ENCODE assay signal across 21 cellular contexts in genomic region chr22:28793976-28794584, GRCh38. TPM values are rescaled to one million over a fixed set of nuclear protein-coding genes. Genes with fewer than 3 reads are reported as not detected.
DNase-seq lines count a peak whose midpoint lies in the region; ATAC-seq, FAIRE-seq and TF ChIP-seq lines count a peak whose summit lies in the region.
"Had no signal": no experiment of that assay in that cellular context is flagged by ENCODE, and none has a peak within 500 bp of the region (broad histone marks: within the 10 kb centered on the region; RNA-seq: fewer than 3 reads in every experiment).

No MANE protein-coding gene starts in this region.

- H2AFZ ChIP-seq in SK-N-SH (ENCODE audit: low read depth) = no peak overlapping the region

- H3F3A ChIP-seq in SK-N-SH (replicated peaks; ENCODE audit: insufficient read depth) = peaks cover 60% of the 10 kb centered on the region

- H3K27ac ChIP-seq in A549 = no peak overlapping the region
- H3K27ac ChIP-seq in CD4-positive, alpha-beta memory T cell (ENCODE audit: low read depth, low read length) = no peak overlapping the region
- H3K27ac ChIP-seq in prostate gland = peak overlapping the region in 1 of 2 donors; percentile 100
- H3K27ac ChIP-seq in SK-N-SH (ENCODE audit: low read depth in 2 of 2, low read length in 1 of 2) = 0 out of 4 replicates have a peak overlapping the region, but pooled peaks of 1 of the 2 experiments have one; percentile 1
- H3K27ac ChIP-seq: esophagus squamous epithelium, thyroid gland had no signal

- peaks cover 59% of the 10 kb centered on the region for H3K79me2 ChIP-seq in SK-N-SH (ENCODE audit: insufficient read depth)

- DNase-seq in A549 (ENCODE audit: low read depth in 1 of 2, low spot score in 1 of 2) (no peak), T-helper 17 cell (no peak), immature natural killer cell (no peak), prostate gland (ENCODE audit: low spot score) (no peak), SK-N-SH (no peak), KG1 (lab: John Stamatoyannopoulos, UW) (no peak)
- no peak for DNase-seq in CD4-positive, alpha-beta memory T cell
- DNase-seq in activated effector memory CD4-positive, alpha-beta T cell treated with Interleukin-2 at 50 U/mL for 16 hours = no peak
- DNase-seq: activated CD4-positive, alpha-beta T cell treated with anti-CD3 and anti-CD28 coated beads for 1 hour; aorta; BE2C; cortex of kidney; esophagus squamous epithelium; head of caudate nucleus; midbrain; NCI-H1048; stimulated activated CD4-positive, alpha-beta T cell treated with anti-CD3 and anti-CD28 coated beads, Interleukin-4, amount 100 ng/mL, for 24 hours; thyroid gland had no signal

- H3K4me1 ChIP-seq in A549 (peaks cover 33% of the 10 kb centered on the region; the same call in 2 of the 3 replicates), prostate gland (replicated peaks) (no peaks in the 10 kb centered on the region), SK-N-SH (ENCODE audit: control insufficient read depth in 1 of 2, insufficient read depth in 2 of 2, low read depth in 1 of 2, low read length in 1 of 2) (peaks cover 2 to 11% of the 10 kb centered on the region in 2 experiments; a peak in 1 of 4 replicates)
- peaks cover 84% of the 10 kb centered on the region for H3K4me1 ChIP-seq in CD4-positive, alpha-beta memory T cell (ENCODE audit: insufficient read depth, low read length)
- H3K4me1 ChIP-seq: BE2C had no signal

- no peak for TF ChIP-seq EP300 in A549 (IDR thresholded peaks at IDR 0.05)
- TF ChIP-seq EP300 in SK-N-SH (IDR thresholded peaks at IDR 0.05; ENCODE audit: borderline replicate concordance in 1 of 2, low read depth in 1 of 2, low read length in 1 of 2) = no peak

- H3K4me2 ChIP-seq in A549 = no peak overlapping the region
- no peak overlapping the region for H3K4me2 ChIP-seq in SK-N-SH

- peaks cover 37% of the 10 kb centered on the region for H4K20me1 ChIP-seq in SK-N-SH (ENCODE audit: insufficient read depth)

- peak overlapping the region in 5 of 7 donors; percentile 2 to 89 (median 66) for H3K27ac Mint-ChIP-seq in CD4-positive, alpha-beta memory T cell
- peak overlapping the region; percentile 100 for H3K27ac Mint-ChIP-seq in T-helper 17 cell
- H3K27ac Mint-ChIP-seq in immature natural killer cell = peak overlapping the region; percentile 67 to 95 (median 72)

- peaks cover 52 to 91% (median 71%) of the 10 kb centered on the region in 4 donors for H3K4me1 Mint-ChIP-seq in CD4-positive, alpha-beta memory T cell
- H3K4me1 Mint-ChIP-seq in T-helper 17 cell (peaks cover 48% of the 10 kb centered on the region), immature natural killer cell (peaks cover 84 to 98% of the 10 kb centered on the region in 2 donors)

- no peaks in the 10 kb centered on the region for H3K9me2 ChIP-seq in SK-N-SH

- H3K36me3 Mint-ChIP-seq in CD4-positive, alpha-beta memory T cell = peaks cover 47 to 54% of the 10 kb centered on the region in 2 donors
- H3K36me3 Mint-ChIP-seq in T-helper 17 cell (ENCODE audit: low read depth) = peaks cover 4% of the 10 kb centered on the region
- H3K36me3 Mint-ChIP-seq in immature natural killer cell = peaks cover 29 to 53% (median 39%) of the 10 kb centered on the region in 3 donors

- no peaks in the 10 kb centered on the region for H3K9me3 Mint-ChIP-seq in CD4-positive, alpha-beta memory T cell
- H3K9me3 Mint-ChIP-seq in immature natural killer cell = no peaks in the 10 kb centered on the region

- CTCF ChIA-PET in A549 (lab: Yijun Ruan, JAX) = interaction anchor here (0.9 to 1.0 kb wide), 2 partner anchors 8 to 11 kb away, joined by 4 to 5 read pairs; no protein-coding TSS in a partner anchor
- CTCF ChIA-PET in CD4-positive, alpha-beta memory T cell (lab: Charles Lee; ENCODE audit: partially characterized antibody) = interaction anchor here (1.2 to 1.7 kb wide), 3 partner anchors 18 to 36 kb away, joined by 3 to 8 read pairs (median 3); no protein-coding TSS in a partner anchor
- CTCF ChIA-PET in SK-N-SH (lab: Yijun Ruan, JAX) = interaction anchor here (0.6 to 3.1 kb wide), 5 partner anchors 13 to 195 kb away, joined by 3 to 9 read pairs (median 3); partner anchors contain the start of gene CCDC117

- POLR2A ChIA-PET in A549 (lab: Yijun Ruan, JAX) (interaction anchor here (0.9 kb wide), 1 partner anchor 8 kb away, joined by 3 read pairs; no protein-coding TSS in a partner anchor), SK-N-SH (lab: Yijun Ruan, JAX) (no interaction called here)
- POLR2A ChIA-PET in CD4-positive, alpha-beta memory T cell (lab: Charles Lee; ENCODE audit: partially characterized antibody) = interaction anchor here (0.6 to 5.0 kb wide), 4 partner anchors 9 to 48 kb away, joined by 3 to 26 read pairs (median 4); no protein-coding TSS in a partner anchor

- TF ChIP-seq CTCF in A549 (IDR thresholded peaks at IDR 0.05) (no peak), prostate gland (IDR thresholded peaks at IDR 0.05) (no peak), SK-N-SH (IDR thresholded peaks at IDR 0.05) (no peak)

- FAIRE-seq in A549 (lab: Jason Lieb, UNC) = no peak
- FAIRE-seq: H54, HTR-8/SVneo, keratinocyte had no signal

- intact Hi-C loops in CD4-positive, alpha-beta memory T cell (cut with micrococcal nuclease) = no loop called here
- intact Hi-C loops in prostate gland (cut with DNase I) = no loop called here

- TF ChIP-seq POLR2A in A549 (IDR thresholded peaks at IDR 0.05; ENCODE audit: low read length) (no peak), prostate gland (IDR thresholded peaks at IDR 0.05) (no peak)

- ATAC-seq in A549 (no peak), T-helper 17 cell (no peak)

- H3K9me3 ChIP-seq in A549 = no peaks in the 10 kb centered on the region
- no peaks in the 10 kb centered on the region for H3K9me3 ChIP-seq in CD4-positive, alpha-beta memory T cell (ENCODE audit: control insufficient read depth in 1 of 2, low read length in 2 of 2)
- H3K9me3 ChIP-seq in T-helper 17 cell (ENCODE audit: control insufficient read depth, low read length, poor library complexity, severe bottlenecking) = no peaks in the 10 kb centered on the region
- no peaks in the 10 kb centered on the region for H3K9me3 ChIP-seq in prostate gland
- H3K9me3 ChIP-seq in SK-N-SH = no peaks in the 10 kb centered on the region
- H3K9me3 ChIP-seq: BE2C, esophagus squamous epithelium, thyroid gland had no signal

- TF ChIP-seq RAD21 in A549 (conservative IDR thresholded peaks at IDR 0.05 in 1 of 2, IDR thresholded peaks at IDR 0.05 in 1 of 2) (no peak), SK-N-SH (IDR thresholded peaks at IDR 0.05; ENCODE audit: low read length) (no peak)

- H3K4me3 Mint-ChIP-seq in CD4-positive, alpha-beta memory T cell = peak overlapping the region in 4 of 8 donors; percentile 3 to 45 (median 18)
- no peak overlapping the region for H3K4me3 Mint-ChIP-seq in T-helper 17 cell
- peak overlapping the region; percentile 25 to 70 (median 43) for H3K4me3 Mint-ChIP-seq in immature natural killer cell

- no peaks in the 10 kb centered on the region for H3K27me3 Mint-ChIP-seq in CD4-positive, alpha-beta memory T cell
- H3K27me3 Mint-ChIP-seq in T-helper 17 cell (no peaks in the 10 kb centered on the region), immature natural killer cell (ENCODE audit: low read depth in 3 of 3) (peaks cover 0 to 8% (median 7%) of the 10 kb centered on the region in 3 donors)

- no peak overlapping the region for H3K4me3 ChIP-seq in A549
- no peak overlapping the region for H3K4me3 ChIP-seq in CD4-positive, alpha-beta memory T cell (ENCODE audit: low read length in 2 of 2)
- H3K4me3 ChIP-seq in prostate gland = no peak overlapping the region
- no peak overlapping the region for H3K4me3 ChIP-seq in SK-N-SH (ENCODE audit: low read depth in 2 of 2, low read length in 1 of 2)
- H3K4me3 ChIP-seq: esophagus squamous epithelium, thyroid gland had no signal

- H3K36me3 ChIP-seq in CD4-positive, alpha-beta memory T cell (ENCODE audit: insufficient read depth, low read length) = peaks cover 37% of the 10 kb centered on the region
- H3K36me3 ChIP-seq in prostate gland (peaks cover 11 to 22% of the 10 kb centered on the region in 2 donors), SK-N-SH (replicated peaks in 1 of 2; ENCODE audit: control insufficient read depth in 1 of 2, insufficient read depth in 2 of 2, low read length in 1 of 2) (peaks cover 45 to 62% of the 10 kb centered on the region in 2 experiments)

- no peaks in the 10 kb centered on the region for H3K27me3 ChIP-seq in CD4-positive, alpha-beta memory T cell (ENCODE audit: insufficient read depth, low read length)
- H3K27me3 ChIP-seq in prostate gland (replicated peaks; ENCODE audit: insufficient read depth) = no peaks in the 10 kb centered on the region
- H3K27me3 ChIP-seq in SK-N-SH (ENCODE audit: insufficient read depth) = no peaks in the 10 kb centered on the region
- H3K27me3 ChIP-seq: BE2C, esophagus squamous epithelium, thyroid gland had no signal

- WGBS in A549 (ENCODE audit: missing lambda C conversion rate) = 89% methylated on average over 4 of the region's 4 CpGs
- WGBS in prostate gland = 53% methylated on average over 4 of the region's 4 CpGs
- 94% methylated on average over 4 of the region's 4 CpGs for WGBS in SK-N-SH (ENCODE audit: low lambda C conversion rate)

- no peak overlapping the region for H3K9ac ChIP-seq in SK-N-SH

RNA-seq across cellular contexts. Expression of gene XBP1, which starts 6.3 kb away (rescaled TPM):
- 172 and 207 TPM in 2 replicates for polyA plus RNA-seq in A549 (2011; rRNA removed)
- 29.2 and 32.2 TPM in 2 replicates for polyA plus RNA-seq in A549 (2012; cell fraction: cytosol; rRNA removed)
- polyA plus RNA-seq in A549 (2012; cell fraction: nucleus; rRNA removed) = 32.1 and 37.9 TPM in 2 replicates
- 30.0 to 34.1 TPM (median 32.7 TPM) in 3 replicates for polyA plus RNA-seq in A549 (2017; fragmentation: RNase III; extraction: RNeasy Plus Mini Kit Qiagen cat#74134 plus additional on column Dnase treatment)
- 160 and 223 TPM in 2 replicates for polyA minus RNA-seq in A549 (2011; rRNA and poly(A)+ RNA removed)
- 100 to 1,000 TPM; 154 to 164 TPM for total RNA-seq in CD4-positive, alpha-beta memory T cell
- 100 to 1,000 TPM; 315 to 533 TPM for polyA plus RNA-seq in CD4-positive, alpha-beta memory T cell
- total RNA-seq in T-helper 17 cell = 100 to 1,000 TPM; 146 to 156 TPM
- polyA plus RNA-seq in immature natural killer cell = 1,000 to 10,000 TPM in 1 of 3 donors, 100 to 1,000 TPM in 2; 600 to 1,153 (median 962) TPM
- 100 to 1,000 TPM; 200 to 798 TPM for total RNA-seq in prostate gland
- polyA plus RNA-seq in SK-N-SH (2012; rRNA removed) = 55.6 and 67.6 TPM in 2 replicates
- 54.5 and 55.5 TPM in 2 replicates for polyA plus RNA-seq in SK-N-SH (2012; cell fraction: cytosol; rRNA removed)
- 59.8 and 81.9 TPM in 2 replicates for polyA plus RNA-seq in SK-N-SH (2012; cell fraction: nucleus; rRNA removed)

RNA-seq across cellular contexts. Expression of gene CCDC117, which starts 21.6 kb away (rescaled TPM):
- 15.7 and 24.1 TPM in 2 replicates for polyA plus RNA-seq in A549 (2011; rRNA removed)
- polyA plus RNA-seq in A549 (2012; cell fraction: cytosol; rRNA removed) = 3.1 and 3.8 TPM in 2 replicates
- 1.7 and 2.4 TPM in 2 replicates for polyA plus RNA-seq in A549 (2012; cell fraction: nucleus; rRNA removed)
- 10.1 to 12.2 TPM (median 11.0 TPM) in 3 replicates for polyA plus RNA-seq in A549 (2017; fragmentation: RNase III; extraction: RNeasy Plus Mini Kit Qiagen cat#74134 plus additional on column Dnase treatment)
- 4.2 and 6.6 TPM in 2 replicates for polyA minus RNA-seq in A549 (2011; rRNA and poly(A)+ RNA removed)
- 10 to 100 TPM; 20.3 to 20.6 TPM for total RNA-seq in CD4-positive, alpha-beta memory T cell
- 1 to 10 TPM; 7.2 to 10.0 TPM for polyA plus RNA-seq in CD4-positive, alpha-beta memory T cell
- 10 to 100 TPM; 13.9 to 24.5 TPM for total RNA-seq in T-helper 17 cell
- 10 to 100 TPM; 13.7 to 21.4 (median 14.7) TPM for polyA plus RNA-seq in immature natural killer cell
- total RNA-seq in prostate gland = 10 to 100 TPM; 29.5 to 54.4 TPM
- polyA plus RNA-seq in SK-N-SH (2012; rRNA removed) = 4.2 and 4.5 TPM in 2 replicates
- polyA plus RNA-seq in SK-N-SH (2012; cell fraction: cytosol; rRNA removed) = 6.3 and 7.3 TPM in 2 replicates
- 3.4 and 4.6 TPM in 2 replicates for polyA plus RNA-seq in SK-N-SH (2012; cell fraction: nucleus; rRNA removed)

RNA-seq across cellular contexts. Expression of gene HSCB, which starts 52.2 kb away (rescaled TPM):
- polyA plus RNA-seq in A549 (2011; rRNA removed) (20.2 and 22.4 TPM in 2 replicates), A549 (2017; fragmentation: RNase III; extraction: RNeasy Plus Mini Kit Qiagen cat#74134 plus additional on column Dnase treatment) (14.3 to 17.5 TPM (median 17.2 TPM) in 3 replicates), immature natural killer cell (10 to 100 TPM; 32.5 to 36.3 (median 35.8) TPM), SK-N-SH (2012; rRNA removed) (19.1 and 19.9 TPM in 2 replicates)
- 12.4 and 14.3 TPM in 2 replicates for polyA plus RNA-seq in A549 (2012; cell fraction: cytosol; rRNA removed)
- 5.4 and 7.1 TPM in 2 replicates for polyA plus RNA-seq in A549 (2012; cell fraction: nucleus; rRNA removed)
- polyA minus RNA-seq in A549 (2011; rRNA and poly(A)+ RNA removed) = 5.8 and 7.8 TPM in 2 replicates
- total RNA-seq in CD4-positive, alpha-beta memory T cell = 10 to 100 TPM in 1 of 2 experiments, 1 to 10 TPM in 1; 9.3 to 11.1 TPM
- polyA plus RNA-seq in CD4-positive, alpha-beta memory T cell = 10 to 100 TPM in 1 of 2 donors, 1 to 10 TPM in 1; 7.6 to 10.3 TPM
- total RNA-seq in T-helper 17 cell (1 to 10 TPM; 5.6 to 7.2 TPM), prostate gland (10 to 100 TPM; 27.9 to 39.5 TPM)
- 25.8 and 30.4 TPM in 2 replicates for polyA plus RNA-seq in SK-N-SH (2012; cell fraction: cytosol; rRNA removed)
- 6.6 and 9.1 TPM in 2 replicates for polyA plus RNA-seq in SK-N-SH (2012; cell fraction: nucleus; rRNA removed)

RNA-seq across cellular contexts. Expression of gene CHEK2, which starts 52.5 kb away (rescaled TPM):
- polyA plus RNA-seq in A549 (2011; rRNA removed) = 26.1 and 29.6 TPM in 2 replicates
- 13.3 and 17.9 TPM in 2 replicates for polyA plus RNA-seq in A549 (2012; cell fraction: cytosol; rRNA removed)
- polyA plus RNA-seq in A549 (2012; cell fraction: nucleus; rRNA removed) = 26.1 and 28.0 TPM in 2 replicates
- 12.2 to 14.7 TPM (median 13.0 TPM) in 3 replicates for polyA plus RNA-seq in A549 (2017; fragmentation: RNase III; extraction: RNeasy Plus Mini Kit Qiagen cat#74134 plus additional on column Dnase treatment)
- 11.7 and 16.4 TPM in 2 replicates for polyA minus RNA-seq in A549 (2011; rRNA and poly(A)+ RNA removed)
- total RNA-seq in CD4-positive, alpha-beta memory T cell = 1 to 10 TPM; 7.6 to 9.2 TPM
- 10 to 100 TPM in 1 of 2 donors, 1 to 10 TPM in 1; 4.6 to 16.4 TPM for polyA plus RNA-seq in CD4-positive, alpha-beta memory T cell
- total RNA-seq in T-helper 17 cell = 1 to 10 TPM; 7.5 to 8.3 TPM
- polyA plus RNA-seq in immature natural killer cell = 10 to 100 TPM in 1 of 3 donors, 1 to 10 TPM in 2; 6.2 to 10.6 (median 9.6) TPM
- 10 to 100 TPM; 15.6 to 18.6 TPM for total RNA-seq in prostate gland
- polyA plus RNA-seq in SK-N-SH (2012; rRNA removed) = 12.0 and 20.7 TPM in 2 replicates
- 11.1 and 11.3 TPM in 2 replicates for polyA plus RNA-seq in SK-N-SH (2012; cell fraction: cytosol; rRNA removed)
- 45.3 and 54.0 TPM in 2 replicates for polyA plus RNA-seq in SK-N-SH (2012; cell fraction: nucleus; rRNA removed)
